In genomic region chr2:212900715-212901114, GRCh38 we compare ENCODE assay signal across 14 cellular contexts.
A peak's percentile ranks its signal among the peaks of the same experiment; 100 is the strongest.
DNase-seq lines count a peak whose midpoint lies in the region; ATAC-seq and TF ChIP-seq lines count a peak whose summit lies in the region.
"Had no signal": no experiment of that assay in that cellular context is flagged by ENCODE, and none has a peak within 500 bp of the region (broad histone marks: within the 10 kb centered on the region; RNA-seq: fewer than 3 reads in every experiment).

No MANE protein-coding gene starts in this region.

- H3K9me3 ChIP-seq in SK-N-MC (ENCODE audit: low read depth, low read length) (0 out of 2 replicates have a peak, but pooled peaks cover 2% of the 10 kb centered on the region), esophagus (ENCODE audit: control insufficient read depth in 2 of 2, insufficient read depth in 1 of 2, low read depth in 1 of 2, low read length in 1 of 2) (no peaks in the 10 kb centered on the region)

- H3K4me1 ChIP-seq in esophagus (ENCODE audit: control insufficient read depth in 2 of 2, insufficient read depth in 2 of 2, low read length in 1 of 2), result no peaks in the 10 kb centered on the region

- peak; percentile 63 for ATAC-seq in omental fat pad (ENCODE audit: low FRiP score)
- ATAC-seq: GM23338 had no signal

- H3K4me3 ChIP-seq in SK-N-MC (no peak overlapping the region), esophagus (ENCODE audit: low read depth in 1 of 2, low read length in 2 of 2) (no peak overlapping the region)
- H3K4me3 ChIP-seq: GM23338 had no signal

- peak overlapping the region; percentile 74 for H3K9ac ChIP-seq in SK-N-MC (ENCODE audit: insufficient read length)

- DNase-seq in A172 (ENCODE audit: low spot score) (peak; percentile 22), SK-N-MC (ENCODE audit: low read depth, low spot score) (no peak), omental fat pad (ENCODE audit: low spot score) (no peak), SW480 (ENCODE audit: low spot score) (no peak), NCI-H774 (lab: John Stamatoyannopoulos, UW) (no peak)
- DNase-seq in effector CD8-positive, alpha-beta T cell (lab: John Stamatoyannopoulos, UW), result no peak
- DNase-seq: 8988T; C1 segment of cervical spinal cord; Calu3; CD4-positive, alpha-beta T cell; DMS 273 treated with DMSO at 0.1 percent for 48 hours; H7 had no signal

- no peaks in the 10 kb centered on the region for H3K27me3 ChIP-seq in esophagus (ENCODE audit: control insufficient read depth in 1 of 2, insufficient read depth in 2 of 2, low read length in 2 of 2)

- H3K36me3 ChIP-seq in SK-N-MC (ENCODE audit: insufficient read depth, low read length) (no peaks in the 10 kb centered on the region), esophagus (ENCODE audit: control insufficient read depth in 2 of 2, insufficient read depth in 2 of 2, low read length in 1 of 2) (no peaks in the 10 kb centered on the region)

- H3K27ac ChIP-seq in SK-N-MC (peak overlapping the region; percentile 98), esophagus (ENCODE audit: low read depth in 2 of 2, low read length in 1 of 2) (peak overlapping the region; percentile 65 to 95)

- no peak for TF ChIP-seq CTCF in omental fat pad (IDR thresholded peaks at IDR 0.05)

- 47 to 50% methylated on average over 1 of the region's 1 CpG for WGBS in esophagus, 2 donors
